28 cellular contexts compared by ENCODE assay signal in the genomic region with DNA sequence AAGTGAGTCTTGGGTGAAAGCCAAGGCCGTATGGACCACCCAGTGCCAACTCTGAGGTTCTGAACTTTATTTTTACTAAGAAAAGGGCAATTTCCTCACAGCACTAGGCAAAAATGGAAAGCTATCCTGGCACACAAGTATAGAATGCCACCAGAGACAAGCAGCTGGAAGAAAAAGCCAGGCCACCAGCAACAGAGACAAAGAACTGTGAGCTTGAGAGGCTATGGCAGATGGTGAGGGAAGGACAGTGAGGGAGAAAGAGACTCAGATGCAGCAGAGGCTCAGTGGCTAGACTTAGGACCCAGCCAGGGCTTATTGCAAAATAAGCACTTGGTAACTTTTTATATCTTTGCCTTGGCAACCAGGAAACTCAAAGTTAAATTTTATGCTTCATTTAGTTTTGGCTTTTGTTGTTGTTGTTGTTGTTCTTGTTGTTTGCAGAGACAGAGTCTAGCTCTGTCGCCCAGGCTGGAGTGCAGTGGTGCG.
DNase-seq lines count a peak whose midpoint lies in the region; ATAC-seq, FAIRE-seq and TF ChIP-seq lines count a peak whose summit lies in the region.
"Had no signal": no experiment of that assay in that cellular context is flagged by ENCODE, and none has a peak within 500 bp of the region (broad histone marks: within the 10 kb centered on the region; RNA-seq: fewer than 3 reads in every experiment).

No MANE protein-coding gene starts in this region.

- H2BK12ac ChIP-seq in H1 (ENCODE audit: low read depth, low read length) = 0 out of 2 replicates have a peak overlapping the region, but pooled peaks have one; percentile 55

- TF ChIP-seq EP300 in H1 (IDR thresholded peaks at IDR 0.05; ENCODE audit: borderline replicate concordance in 1 of 2, low read depth in 2 of 2, low read length in 2 of 2) = no peak

- no peak for DNase-seq in activated CD8-positive, alpha-beta T cell treated with anti-CD3 and anti-CD28 coated beads for 36 hours
- DNase-seq in activated CD8-positive, alpha-beta T cell treated with anti-CD3 and anti-CD28 coated beads, Interleukin-2, amount 10 ng/mL, durations not matched to agents 7 days and 5 days = no peak
- DNase-seq in H1 (ENCODE audit: low read depth in 1 of 2, low spot score in 2 of 2) (no peak), putamen (ENCODE audit: low spot score) (peak; percentile 45), coronary artery (ENCODE audit: low spot score) (no peak)
- no peak for DNase-seq in central memory CD4-positive, alpha-beta T cell
- DNase-seq: AML-193; CD4-positive, alpha-beta T cell; DMS79 treated with DMSO at 0.1 percent for 48 hours; GF-D8; H7; Kasumi-1; NCI-H1092 treated with DMSO at 0.1 percent for 48 hours; NCI-H1436; NCI-H187; NCI-H2171 treated with DMSO at 0.1 percent for 48 hours; NCI-H345; NCI-H510A treated with DMSO at 0.1 percent for 48 hours; PC-9; Right ventricle myocardium superior had no signal

- no peak for FAIRE-seq in H1 (lab: Jason Lieb, UNC)
- FAIRE-seq: A549, D721Med, GM12892, GM19239, K562 had no signal

- H3K4me2 ChIP-seq in H1 (ENCODE audit: insufficient read depth in 1 of 2, low read depth in 2 of 2, low read length in 2 of 2) = no peak overlapping the region
- H3K4me2 ChIP-seq: A549; BLaER1 treated with 17β-estradiol and CSF1 and Interleukin-3, amounts not matched to agents 10 nM and 100 nM; PC-9 had no signal

- H3K27me3 Mint-ChIP-seq in activated CD8-positive, alpha-beta T cell treated with anti-CD3 and anti-CD28 coated beads for 36 hours = peaks cover 1% of the 10 kb centered on the region
- H3K27me3 Mint-ChIP-seq in activated CD8-positive, alpha-beta T cell treated with anti-CD3 and anti-CD28 coated beads, Interleukin-2, amount 10 ng/mL, durations not matched to agents 7 days and 5 days (ENCODE audit: low read depth) = peaks cover 3% of the 10 kb centered on the region

- H2BK120ac ChIP-seq in H1 (replicated peaks; ENCODE audit: low read depth, low read length) = no peak overlapping the region

- no peak overlapping the region for H3K56ac ChIP-seq in H1 (replicated peaks; ENCODE audit: insufficient read length, low read depth, low read length)

- no peak overlapping the region for H2AK5ac ChIP-seq in H1 (ENCODE audit: low read depth, low read length)

- no peak overlapping the region for H4K5ac ChIP-seq in H1 (ENCODE audit: insufficient read length, low read depth, low read length)

- no peaks in the 10 kb centered on the region for H3K23me2 ChIP-seq in H1 (ENCODE audit: low read depth, low read length)

- no peaks in the 10 kb centered on the region for H4K20me1 ChIP-seq in H1 (replicated peaks in 1 of 2; ENCODE audit: control insufficient read depth in 1 of 2, insufficient read depth in 2 of 2, low read length in 2 of 2)
- H4K20me1 ChIP-seq: BLaER1 treated with 17β-estradiol and CSF1 and Interleukin-3, amounts not matched to agents 10 nM and 100 nM had no signal

- 94% methylated on average over 3 of the region's 3 CpGs; no CpG with 5 or more reads in 1 of the 2 experiments for WGBS in H1 (ENCODE audit: extremely low coverage in 1 of 2, insufficient coverage in 1 of 2, insufficient read length in 1 of 2, insufficient replicate concordance in 2 of 2, low coverage in 1 of 2, low lambda C conversion rate in 2 of 2, missing lambda C conversion rate in 1 of 2), 2 experiments

- H3K14ac ChIP-seq in H1 (ENCODE audit: insufficient read length) = no peak overlapping the region

- H3K27ac Mint-ChIP-seq in activated CD8-positive, alpha-beta T cell treated with anti-CD3 and anti-CD28 coated beads for 36 hours = peak overlapping the region; percentile 54
- no peak overlapping the region for H3K27ac Mint-ChIP-seq in activated CD8-positive, alpha-beta T cell treated with anti-CD3 and anti-CD28 coated beads, Interleukin-2, amount 10 ng/mL, durations not matched to agents 7 days and 5 days
- H3K27ac Mint-ChIP-seq: CD4-positive, alpha-beta T cell had no signal

- no peak overlapping the region for H2BK15ac ChIP-seq in H1 (ENCODE audit: low read length)

- no peaks in the 10 kb centered on the region for H3K79me1 ChIP-seq in H1 (ENCODE audit: low read depth, low read length)

- H3K4me1 ChIP-seq in H1 (replicated peaks in 1 of 4; ENCODE audit: control insufficient read depth in 3 of 4, insufficient read depth in 4 of 4, low read length in 3 of 4) = peaks cover 5 to 22% (median 19%) of the 10 kb centered on the region in 4 experiments; a peak in 5 of 7 replicates
- H3K4me1 ChIP-seq: BLaER1 treated with 17β-estradiol and CSF1 and Interleukin-3, amounts not matched to agents 10 nM and 100 nM; SJSA1 had no signal

- no peak for TF ChIP-seq RAD21 in H1 (IDR thresholded peaks at IDR 0.05 in 1 of 2, conservative IDR thresholded peaks at IDR 0.05 in 1 of 2; ENCODE audit: low read depth in 2 of 2, low read length in 2 of 2)

- H4K8ac ChIP-seq in H1 (ENCODE audit: extremely low read depth, insufficient read depth, low read length) = no peak overlapping the region

- no peak overlapping the region for H4K91ac ChIP-seq in H1 (replicated peaks; ENCODE audit: insufficient read length, low read length)

- no peak overlapping the region for H3K4me3 Mint-ChIP-seq in activated CD8-positive, alpha-beta T cell treated with anti-CD3 and anti-CD28 coated beads for 36 hours
- H3K4me3 Mint-ChIP-seq in activated CD8-positive, alpha-beta T cell treated with anti-CD3 and anti-CD28 coated beads, Interleukin-2, amount 10 ng/mL, durations not matched to agents 7 days and 5 days = no peak overlapping the region
- H3K4me3 Mint-ChIP-seq: CD4-positive, alpha-beta T cell had no signal

- CTCF ChIA-PET in activated CD8-positive, alpha-beta T cell treated with anti-CD3 and anti-CD28 coated beads for 36 hours (lab: Charles Lee) = interaction anchor here (0.9 to 2.1 kb wide), 6 partner anchors 10 to 155 kb away, joined by 3 to 5 read pairs (median 4); no protein-coding TSS in a partner anchor
- CTCF ChIA-PET in activated CD8-positive, alpha-beta T cell treated with anti-CD3 and anti-CD28 coated beads, Interleukin-2, amount 10 ng/mL, durations not matched to agents 7 days and 5 days (lab: Charles Lee) = interaction anchor here (1.0 to 1.9 kb wide), 4 partner anchors 10 to 30 kb away, joined by 3 to 8 read pairs (median 5); no protein-coding TSS in a partner anchor
- CTCF ChIA-PET in H1 (lab: Charles Lee; ENCODE audit: partially characterized antibody) = interaction anchor here (0.6 to 10.2 kb wide), 14 partner anchors 8 to 250 kb away, joined by 3 to 130 read pairs (median 4); no protein-coding TSS in a partner anchor

- no peaks in the 10 kb centered on the region for H3K27me3 ChIP-seq in H1 (replicated peaks in 1 of 4; ENCODE audit: control insufficient read depth in 3 of 4, extremely low read depth in 1 of 4, insufficient read depth in 3 of 4, low read length in 3 of 4)
- H3K27me3 ChIP-seq: BLaER1 treated with 17β-estradiol and CSF1 and Interleukin-3, amounts not matched to agents 10 nM and 100 nM; SJSA1 had no signal

- H3K9me3 Mint-ChIP-seq in activated CD8-positive, alpha-beta T cell treated with anti-CD3 and anti-CD28 coated beads for 36 hours = no peaks in the 10 kb centered on the region
- H3K9me3 Mint-ChIP-seq in activated CD8-positive, alpha-beta T cell treated with anti-CD3 and anti-CD28 coated beads, Interleukin-2, amount 10 ng/mL, durations not matched to agents 7 days and 5 days (ENCODE audit: insufficient read depth) = no peaks in the 10 kb centered on the region
- H3K9me3 Mint-ChIP-seq: CD4-positive, alpha-beta T cell had no signal

- H3K4ac ChIP-seq in H1 (replicated peaks; ENCODE audit: insufficient read length, low read depth, low read length) = no peak overlapping the region

- H3K36me3 Mint-ChIP-seq in activated CD8-positive, alpha-beta T cell treated with anti-CD3 and anti-CD28 coated beads for 36 hours (ENCODE audit: low read depth) = no peaks in the 10 kb centered on the region
- H3K36me3 Mint-ChIP-seq in activated CD8-positive, alpha-beta T cell treated with anti-CD3 and anti-CD28 coated beads, Interleukin-2, amount 10 ng/mL, durations not matched to agents 7 days and 5 days (ENCODE audit: low read depth) = no peaks in the 10 kb centered on the region

- POLR2A ChIA-PET in activated CD8-positive, alpha-beta T cell treated with anti-CD3 and anti-CD28 coated beads for 36 hours (lab: Charles Lee) = no interaction called here
- POLR2A ChIA-PET in activated CD8-positive, alpha-beta T cell treated with anti-CD3 and anti-CD28 coated beads, Interleukin-2, amount 10 ng/mL, durations not matched to agents 7 days and 5 days (lab: Charles Lee) = no interaction called here
- POLR2A ChIA-PET in H1 (lab: Charles Lee; ENCODE audit: partially characterized antibody) = interaction anchor here (0.7 to 1.0 kb wide), 2 partner anchors 20 to 28 kb away, joined by 3 read pairs; no protein-coding TSS in a partner anchor

- no peak for TF ChIP-seq CTCF in activated CD8-positive, alpha-beta T cell treated with anti-CD3 and anti-CD28 coated beads for 36 hours (IDR thresholded peaks at IDR 0.05)
- TF ChIP-seq CTCF in H1 (IDR thresholded peaks at IDR 0.05; ENCODE audit: control extremely low read depth in 1 of 3, insufficient read depth in 1 of 3, low read depth in 1 of 3, low read length in 3 of 3) (no peak), coronary artery (IDR thresholded peaks at IDR 0.05) (no peak)

- peaks cover 19% of the 10 kb centered on the region for H3K4me1 Mint-ChIP-seq in activated CD8-positive, alpha-beta T cell treated with anti-CD3 and anti-CD28 coated beads for 36 hours (ENCODE audit: low read depth)
- peaks cover 11% of the 10 kb centered on the region for H3K4me1 Mint-ChIP-seq in activated CD8-positive, alpha-beta T cell treated with anti-CD3 and anti-CD28 coated beads, Interleukin-2, amount 10 ng/mL, durations not matched to agents 7 days and 5 days (ENCODE audit: low read depth)

- no peak for ATAC-seq in activated CD8-positive, alpha-beta T cell treated with anti-CD3 and anti-CD28 coated beads for 36 hours
- ATAC-seq in activated CD8-positive, alpha-beta T cell treated with anti-CD3 and anti-CD28 coated beads, Interleukin-2, amount 10 ng/mL, durations not matched to agents 7 days and 5 days = no peak
- ATAC-seq: A549, K562 had no signal

- no peak overlapping the region for H2AFZ ChIP-seq in H1 (ENCODE audit: low read length)
- H2AFZ ChIP-seq: PC-9 had no signal

- intact Hi-C loops in activated CD8-positive, alpha-beta T cell treated with anti-CD3 and anti-CD28 coated beads for 36 hours (cut with micrococcal nuclease) = no loop called here

- no peak for TF ChIP-seq POLR2A in H1 (IDR thresholded peaks at IDR 0.05; ENCODE audit: control extremely low read depth in 1 of 2, low read depth in 2 of 2, low read length in 2 of 2)

- H3K23ac ChIP-seq in H1 (ENCODE audit: insufficient read length) = no peak overlapping the region

- no peak overlapping the region for H2BK20ac ChIP-seq in H1 (ENCODE audit: low read length)

- no peak overlapping the region for H3K9ac ChIP-seq in H1 (replicated peaks in 1 of 4; ENCODE audit: extremely low read depth in 1 of 4, low read depth in 3 of 4, low read length in 3 of 4)
- H3K9ac ChIP-seq: BLaER1 treated with 17β-estradiol and CSF1 and Interleukin-3, amounts not matched to agents 10 nM and 100 nM had no signal

- no peaks in the 10 kb centered on the region for H3K9me3 ChIP-seq in H1 (ENCODE audit: insufficient read depth in 2 of 2, low read depth in 1 of 2, low read length in 1 of 2)
- H3K9me3 ChIP-seq: A549; BLaER1 treated with 17β-estradiol and CSF1 and Interleukin-3, amounts not matched to agents 10 nM and 100 nM; SJSA1 had no signal

- H3K27ac ChIP-seq in H1 (ENCODE audit: low read depth, low read length) (no peak overlapping the region), temporal lobe (ENCODE audit: low read depth, low read length) (peak overlapping the region; percentile 80), coronary artery (no peak overlapping the region)
- H3K27ac ChIP-seq: A549; BLaER1 treated with 17β-estradiol and CSF1 and Interleukin-3, amounts not matched to agents 10 nM and 100 nM; PC-9; SJSA1 had no signal

- H3K36me3 ChIP-seq in H1 (ENCODE audit: control insufficient read depth in 2 of 4, insufficient read depth in 4 of 4, low read length in 3 of 4) = no peaks in the 10 kb centered on the region
- H3K36me3 ChIP-seq: SJSA1 had no signal

- no peak overlapping the region for H3K18ac ChIP-seq in H1 (ENCODE audit: extremely low read depth, low read length)

- H3K79me2 ChIP-seq in H1 (ENCODE audit: control insufficient read depth in 1 of 2, insufficient read depth in 2 of 2, low read length in 2 of 2) = no peaks in the 10 kb centered on the region

- H2BK5ac ChIP-seq in H1 (ENCODE audit: low read depth, low read length) = no peak overlapping the region

- H3K4me3 ChIP-seq in H1 (ENCODE audit: extremely low read depth in 1 of 4, insufficient read depth in 2 of 4, low read depth in 3 of 4, low read length in 4 of 4) (no peak overlapping the region), coronary artery (no peak overlapping the region)
- H3K4me3 ChIP-seq: A549; BLaER1 treated with 17β-estradiol and CSF1 and Interleukin-3, amounts not matched to agents 10 nM and 100 nM; K562; PC-9; SJSA1 had no signal
